8 cellular contexts compared by ENCODE assay signal in the genomic region with DNA sequence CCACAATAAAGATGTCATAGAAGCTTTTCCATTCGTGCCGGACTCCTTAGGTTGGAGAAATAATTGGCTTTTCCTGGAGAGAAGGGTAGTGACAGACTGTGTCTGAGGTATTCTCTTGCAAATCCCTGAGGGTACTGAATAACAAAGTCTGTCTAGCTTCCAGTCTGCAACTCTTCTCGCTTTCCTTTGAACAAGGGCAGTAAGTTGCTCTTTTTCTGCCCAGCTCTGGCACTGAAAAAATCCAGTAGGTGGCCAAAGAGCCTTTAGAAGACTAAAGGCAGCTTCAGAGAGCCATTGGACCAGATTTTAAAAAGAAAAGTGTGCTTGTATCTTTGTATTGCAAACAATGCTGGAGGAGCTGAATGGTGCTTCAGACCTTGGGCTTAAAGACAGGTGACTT. TPM values are rescaled to one million over a fixed set of nuclear protein-coding genes. Genes with fewer than 3 reads are reported as not detected.
DNase-seq lines count a peak whose midpoint lies in the region; ATAC-seq and TF ChIP-seq lines count a peak whose summit lies in the region.

No MANE protein-coding gene starts in this region.

- no peaks in the 10 kb centered on the region for H3K9me3 Mint-ChIP-seq in activated naive CD8-positive, alpha-beta T cell (ENCODE audit: low read depth)

- H3K4me2 ChIP-seq in DOHH2 (ENCODE audit: low read length), result peak overlapping the region; percentile 54

- H3K36me3 ChIP-seq in DOHH2 (ENCODE audit: control insufficient read depth, low read length) (no peaks in the 10 kb centered on the region), upper lobe of right lung (no peaks in the 10 kb centered on the region)

- intact Hi-C loops in upper lobe of right lung (cut with DNase I), result no loop called here

- H3K4me3 ChIP-seq in DOHH2 (ENCODE audit: low read length) (peak overlapping the region; percentile 49), upper lobe of right lung (peak overlapping the region; percentile 48)

- TF ChIP-seq CTCF in DOHH2 (IDR thresholded peaks at IDR 0.05; ENCODE audit: low read depth, low read length, poor library complexity, severe bottlenecking), result no peak
- TF ChIP-seq CTCF in upper lobe of right lung (IDR thresholded peaks at IDR 0.05), result peak; percentile 32

- peaks cover 2% of the 10 kb centered on the region for H3K36me3 Mint-ChIP-seq in activated naive CD8-positive, alpha-beta T cell

- peaks cover 43% of the 10 kb centered on the region for H3K4me1 Mint-ChIP-seq in activated naive CD8-positive, alpha-beta T cell (ENCODE audit: low read depth)

- H3K27ac ChIP-seq in DOHH2 (ENCODE audit: low read depth, low read length) (no peak overlapping the region), upper lobe of right lung (peak overlapping the region; percentile 61)

- H3K9me3 ChIP-seq in DOHH2 (ENCODE audit: control insufficient read depth, insufficient read depth, low read length) (no peaks in the 10 kb centered on the region), upper lobe of right lung (no peaks in the 10 kb centered on the region)

- ATAC-seq in HG02973 (IDR thresholded peaks at IDR 0.05; ENCODE audit: unreplicated experiment) (peak; percentile 5), left lobe of liver (peak; percentile 83), upper lobe of right lung (peak; percentile 57), GM19452 (IDR thresholded peaks at IDR 0.05; ENCODE audit: unreplicated experiment) (no peak)

- H3K27me3 ChIP-seq in DOHH2 (ENCODE audit: control insufficient read depth, low read length), result peaks cover 8% of the 10 kb centered on the region; the same call in 1 of the 2 replicates
- H3K27me3 ChIP-seq in upper lobe of right lung, result no peaks in the 10 kb centered on the region

- no peaks in the 10 kb centered on the region for H3K9me2 ChIP-seq in DOHH2 (replicated peaks; ENCODE audit: control insufficient read depth, low read length)

- no peaks in the 10 kb centered on the region for H4K20me1 ChIP-seq in DOHH2 (ENCODE audit: control insufficient read depth, insufficient read depth, low read depth, low read length)

- no peaks in the 10 kb centered on the region for H3F3A ChIP-seq in DOHH2 (ENCODE audit: control insufficient read depth, insufficient read depth)

- no peak for DNase-seq in left lobe of liver (ENCODE audit: low spot score)
- DNase-seq in upper lobe of right lung, result no peak
- DNase-seq in LoVo (ENCODE audit: low spot score), result no peak
- no peak for DNase-seq in COLO668 (lab: John Stamatoyannopoulos, UW; ENCODE audit: unreplicated experiment)

- H3K4me1 ChIP-seq in DOHH2 (ENCODE audit: control insufficient read depth, low read length) (peaks cover 16% of the 10 kb centered on the region), upper lobe of right lung (peaks cover 15% of the 10 kb centered on the region)

- H3K27ac Mint-ChIP-seq in activated naive CD8-positive, alpha-beta T cell, result peak overlapping the region; percentile 96

- H3K4me3 Mint-ChIP-seq in activated naive CD8-positive, alpha-beta T cell, result peak overlapping the region; percentile 70

- no peaks in the 10 kb centered on the region for H3K27me3 Mint-ChIP-seq in activated naive CD8-positive, alpha-beta T cell

- no peaks in the 10 kb centered on the region for H3K79me2 ChIP-seq in DOHH2 (ENCODE audit: control insufficient read depth, low read length)

RNA-seq across cellular contexts. Expression of gene RREB1, which starts 20.7 kb away (rescaled TPM):
- 43.3 TPM for total RNA-seq in left lobe of liver
- 60.2 TPM for total RNA-seq in upper lobe of right lung
